2 cellular contexts compared by ENCODE assay signal in the genomic region with DNA sequence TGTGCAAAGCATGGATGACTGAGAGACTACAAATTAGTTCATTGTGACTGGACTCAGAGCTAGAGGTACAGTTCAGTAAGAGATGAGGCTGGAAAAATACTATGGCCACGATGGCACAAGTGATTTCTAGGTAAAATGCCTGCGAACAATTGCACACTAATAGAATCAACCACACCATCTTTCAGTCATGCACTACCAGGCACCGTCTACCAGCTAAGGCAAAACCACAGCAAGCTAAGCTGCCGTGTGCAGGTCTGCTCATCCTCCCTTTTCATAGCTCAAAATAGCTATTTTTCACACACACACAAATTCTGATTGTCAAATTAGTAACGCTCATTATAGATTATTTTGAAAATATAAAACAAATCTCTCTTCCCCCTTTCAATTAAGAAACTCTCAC.
TF ChIP-seq lines count a peak whose summit lies in the region.

No MANE protein-coding gene starts in this region.

TF ChIP-seq in A549, 52 proteins besides CTCF, POLR2A, EP300 and RAD21 (continued from another document):
- TF ChIP-seq ELK1 (IDR thresholded peaks at IDR 0.05; ENCODE audit: low read depth, low read length), result no peak
- no peak for TF ChIP-seq TP53 (CRISPR knock-in tag; IDR thresholded peaks at IDR 0.05)
- TF ChIP-seq RNF2 (IDR thresholded peaks at IDR 0.05; ENCODE audit: borderline replicate concordance, low read depth), result no peak
- no peak for TF ChIP-seq SREBF2 (IDR thresholded peaks at IDR 0.05)
- no peak for TF ChIP-seq TFCP2L1 (CRISPR knock-in tag; IDR thresholded peaks at IDR 0.05)
- TF ChIP-seq FOSL2 (IDR thresholded peaks at IDR 0.05), result no peak
- no peak for TF ChIP-seq FOSL2 (CRISPR knock-in tag; IDR thresholded peaks at IDR 0.05)
- no peak for TF ChIP-seq HEYL (CRISPR knock-in tag; IDR thresholded peaks at IDR 0.05)
- TF ChIP-seq KDM5A (IDR thresholded peaks at IDR 0.05), result no peak
- no peak for TF ChIP-seq ZSCAN20 (CRISPR knock-in tag; IDR thresholded peaks at IDR 0.05)
- TF ChIP-seq CBX8 (IDR thresholded peaks at IDR 0.05), result no peak
- TF ChIP-seq HDAC2 (IDR thresholded peaks at IDR 0.05), result no peak
- no peak for TF ChIP-seq KDM1A (IDR thresholded peaks at IDR 0.05; ENCODE audit: low read depth)
- TF ChIP-seq FOSB (CRISPR knock-in tag; IDR thresholded peaks at IDR 0.05), result no peak
- no peak for TF ChIP-seq NPAS2 (CRISPR knock-in tag; IDR thresholded peaks at IDR 0.05; ENCODE audit: borderline replicate concordance)
- no peak for TF ChIP-seq JUNB (IDR thresholded peaks at IDR 0.05)
- TF ChIP-seq CHD4 (IDR thresholded peaks at IDR 0.05; ENCODE audit: borderline replicate concordance), result no peak
- TF ChIP-seq HMGXB4 (CRISPR knock-in tag; IDR thresholded peaks at IDR 0.05; ENCODE audit: borderline replicate concordance), result no peak

TF ChIP-seq in GM23338, 12 proteins besides CTCF, POLR2A, EP300 and RAD21 (continued from another document):
- TF ChIP-seq, protein P1, sequence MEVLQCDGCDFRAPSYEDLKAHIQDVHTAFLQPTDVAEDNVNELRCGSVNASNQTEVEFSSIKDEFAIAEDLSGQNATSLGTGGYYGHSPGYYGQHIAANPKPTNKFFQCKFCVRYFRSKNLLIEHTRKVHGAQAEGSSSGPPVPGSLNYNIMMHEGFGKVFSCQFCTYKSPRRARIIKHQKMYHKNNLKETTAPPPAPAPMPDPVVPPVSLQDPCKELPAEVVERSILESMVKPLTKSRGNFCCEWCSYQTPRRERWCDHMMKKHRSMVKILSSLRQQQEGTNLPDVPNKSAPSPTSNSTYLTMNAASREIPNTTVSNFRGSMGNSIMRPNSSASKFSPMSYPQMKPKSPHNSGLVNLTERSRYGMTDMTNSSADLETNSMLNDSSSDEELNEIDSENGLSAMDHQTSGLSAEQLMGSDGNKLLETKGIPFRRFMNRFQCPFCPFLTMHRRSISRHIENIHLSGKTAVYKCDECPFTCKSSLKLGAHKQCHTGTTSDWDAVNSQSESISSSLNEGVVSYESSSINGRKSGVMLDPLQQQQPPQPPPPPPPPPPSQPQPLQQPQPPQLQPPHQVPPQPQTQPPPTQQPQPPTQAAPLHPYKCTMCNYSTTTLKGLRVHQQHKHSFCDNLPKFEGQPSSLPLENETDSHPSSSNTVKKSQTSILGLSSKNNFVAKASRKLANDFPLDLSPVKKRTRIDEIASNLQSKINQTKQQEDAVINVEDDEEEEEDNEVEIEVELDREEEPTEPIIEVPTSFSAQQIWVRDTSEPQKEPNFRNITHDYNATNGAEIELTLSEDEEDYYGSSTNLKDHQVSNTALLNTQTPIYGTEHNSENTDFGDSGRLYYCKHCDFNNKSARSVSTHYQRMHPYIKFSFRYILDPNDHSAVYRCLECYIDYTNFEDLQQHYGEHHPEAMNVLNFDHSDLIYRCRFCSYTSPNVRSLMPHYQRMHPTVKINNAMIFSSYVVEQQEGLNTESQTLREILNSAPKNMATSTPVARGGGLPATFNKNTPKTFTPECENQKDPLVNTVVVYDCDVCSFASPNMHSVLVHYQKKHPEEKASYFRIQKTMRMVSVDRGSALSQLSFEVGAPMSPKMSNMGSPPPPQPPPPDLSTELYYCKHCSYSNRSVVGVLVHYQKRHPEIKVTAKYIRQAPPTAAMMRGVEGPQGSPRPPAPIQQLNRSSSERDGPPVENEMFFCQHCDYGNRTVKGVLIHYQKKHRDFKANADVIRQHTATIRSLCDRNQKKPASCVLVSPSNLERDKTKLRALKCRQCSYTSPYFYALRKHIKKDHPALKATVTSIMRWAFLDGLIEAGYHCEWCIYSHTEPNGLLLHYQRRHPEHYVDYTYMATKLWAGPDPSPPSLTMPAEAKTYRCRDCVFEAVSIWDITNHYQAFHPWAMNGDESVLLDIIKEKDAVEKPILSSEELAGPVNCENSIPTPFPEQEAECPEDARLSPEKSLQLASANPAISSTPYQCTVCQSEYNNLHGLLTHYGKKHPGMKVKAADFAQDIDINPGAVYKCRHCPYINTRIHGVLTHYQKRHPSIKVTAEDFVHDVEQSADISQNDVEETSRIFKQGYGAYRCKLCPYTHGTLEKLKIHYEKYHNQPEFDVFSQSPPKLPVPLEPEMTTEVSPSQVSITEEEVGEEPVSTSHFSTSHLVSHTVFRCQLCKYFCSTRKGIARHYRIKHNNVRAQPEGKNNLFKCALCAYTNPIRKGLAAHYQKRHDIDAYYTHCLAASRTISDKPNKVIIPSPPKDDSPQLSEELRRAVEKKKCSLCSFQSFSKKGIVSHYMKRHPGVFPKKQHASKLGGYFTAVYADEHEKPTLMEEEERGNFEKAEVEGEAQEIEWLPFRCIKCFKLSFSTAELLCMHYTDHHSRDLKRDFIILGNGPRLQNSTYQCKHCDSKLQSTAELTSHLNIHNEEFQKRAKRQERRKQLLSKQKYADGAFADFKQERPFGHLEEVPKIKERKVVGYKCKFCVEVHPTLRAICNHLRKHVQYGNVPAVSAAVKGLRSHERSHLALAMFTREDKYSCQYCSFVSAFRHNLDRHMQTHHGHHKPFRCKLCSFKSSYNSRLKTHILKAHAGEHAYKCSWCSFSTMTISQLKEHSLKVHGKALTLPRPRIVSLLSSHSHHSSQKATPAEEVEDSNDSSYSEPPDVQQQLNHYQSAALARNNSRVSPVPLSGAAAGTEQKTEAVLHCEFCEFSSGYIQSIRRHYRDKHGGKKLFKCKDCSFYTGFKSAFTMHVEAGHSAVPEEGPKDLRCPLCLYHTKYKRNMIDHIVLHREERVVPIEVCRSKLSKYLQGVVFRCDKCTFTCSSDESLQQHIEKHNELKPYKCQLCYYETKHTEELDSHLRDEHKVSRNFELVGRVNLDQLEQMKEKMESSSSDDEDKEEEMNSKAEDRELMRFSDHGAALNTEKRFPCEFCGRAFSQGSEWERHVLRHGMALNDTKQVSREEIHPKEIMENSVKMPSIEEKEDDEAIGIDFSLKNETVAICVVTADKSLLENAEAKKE (CRISPR knock-in tag; IDR thresholded peaks at IDR 0.05), result no peak
- no peak for TF ChIP-seq REST (IDR thresholded peaks at IDR 0.05; ENCODE audit: unreplicated experiment)
- TF ChIP-seq POLR2AphosphoS5 (IDR thresholded peaks at IDR 0.05; ENCODE audit: low read depth), result no peak
- no peak for TF ChIP-seq NANOG (IDR thresholded peaks at IDR 0.05; ENCODE audit: borderline replicate concordance)
- TF ChIP-seq ZNF331 (CRISPR knock-in tag; IDR thresholded peaks at IDR 0.05; ENCODE audit: low read depth), result no peak
